In genomic region chr1:111354584-111354983, GRCh38 we compare ENCODE assay signal across 17 cellular contexts.
"Had no signal": no experiment of that assay in that cellular context is flagged by ENCODE, and none has a peak within 500 bp of the region (broad histone marks: within the 10 kb centered on the region; RNA-seq: fewer than 3 reads in every experiment).

No MANE protein-coding gene starts in this region.

- H3K9me3 Mint-ChIP-seq: activated T-helper 1 cell treated with anti-CD3 and anti-CD28 coated beads, Interleukin-12 subunit alpha, Interleukin-12 subunit beta, Interleukin-2, Interleukin-4 antibody, amounts not matched to agents 30 ng/mL and 10 ng/mL and 1 ng/mL, durations not matched to agents 14 hours and 24 hours and 36 hours; brain; T-helper 1 cell treated with Interleukin-12 subunit alpha and Interleukin-12 subunit beta and Interleukin-4 antibody, amounts not matched to agents 30 μg/mL and 1 μg/mL, for 36 hours had no signal

- H3K9me3 ChIP-seq: heart left ventricle, left lung, prostate gland, right atrium auricular region, tibial artery, uterus had no signal

- ATAC-seq: heart left ventricle, left lung had no signal

- H3K36me3 ChIP-seq: heart left ventricle, left lung, prostate gland, right atrium auricular region, tibial artery, uterus had no signal

- H3K27ac Mint-ChIP-seq: activated T-helper 1 cell treated with anti-CD3 and anti-CD28 coated beads, Interleukin-12 subunit alpha, Interleukin-12 subunit beta, Interleukin-2, Interleukin-4 antibody, amounts not matched to agents 30 ng/mL and 10 ng/mL and 1 ng/mL, durations not matched to agents 14 hours and 24 hours and 36 hours; brain; T-helper 1 cell treated with Interleukin-12 subunit alpha and Interleukin-12 subunit beta and Interleukin-4 antibody, amounts not matched to agents 30 μg/mL and 1 μg/mL, for 36 hours had no signal

- H3K4me3 Mint-ChIP-seq: activated T-helper 1 cell treated with anti-CD3 and anti-CD28 coated beads, Interleukin-12 subunit alpha, Interleukin-12 subunit beta, Interleukin-2, Interleukin-4 antibody, amounts not matched to agents 30 ng/mL and 10 ng/mL and 1 ng/mL, durations not matched to agents 14 hours and 24 hours and 36 hours; brain; T-helper 1 cell treated with Interleukin-12 subunit alpha and Interleukin-12 subunit beta and Interleukin-4 antibody, amounts not matched to agents 30 μg/mL and 1 μg/mL, for 36 hours had no signal

- H3K27me3 ChIP-seq: heart left ventricle, left lung, right atrium auricular region, tibial artery, uterus had no signal

- DNase-seq: activated CD4-positive, alpha-beta T cell treated with anti-CD3 and anti-CD28 coated beads for 4 hours; anterior cingulate cortex; caudate nucleus; heart left ventricle; left lung; stimulated activated CD4-positive, alpha-beta T cell treated with anti-CD3 and anti-CD28 coated beads, Interleukin-12 subunit alpha, Interleukin-12 subunit beta, amount 100 ng/mL, for 4 hours; stimulated activated CD4-positive, alpha-beta T cell treated with anti-CD3 and anti-CD28 coated beads, Interleukin-1b, Interleukin-23, amount 100 ng/mL, for 48 hours; stimulated activated CD8-positive, alpha-beta memory T cell treated with anti-CD3 and anti-CD28 coated beads, Interleukin-4, amount 100 ng/mL, for 48 hours; tibial artery; uterus had no signal

- H3K4me3 ChIP-seq: coronary artery, heart left ventricle, left lung, prostate gland, right atrium auricular region, tibial artery, uterus had no signal

- H3K27ac ChIP-seq: coronary artery, heart left ventricle, left lung, prostate gland, right atrium auricular region, tibial artery, uterus, VCaP had no signal

- H3K4me1 ChIP-seq: heart left ventricle, left lung, prostate gland, right atrium auricular region, tibial artery, uterus had no signal

- H3K36me3 Mint-ChIP-seq: brain had no signal
